In the genomic region with DNA sequence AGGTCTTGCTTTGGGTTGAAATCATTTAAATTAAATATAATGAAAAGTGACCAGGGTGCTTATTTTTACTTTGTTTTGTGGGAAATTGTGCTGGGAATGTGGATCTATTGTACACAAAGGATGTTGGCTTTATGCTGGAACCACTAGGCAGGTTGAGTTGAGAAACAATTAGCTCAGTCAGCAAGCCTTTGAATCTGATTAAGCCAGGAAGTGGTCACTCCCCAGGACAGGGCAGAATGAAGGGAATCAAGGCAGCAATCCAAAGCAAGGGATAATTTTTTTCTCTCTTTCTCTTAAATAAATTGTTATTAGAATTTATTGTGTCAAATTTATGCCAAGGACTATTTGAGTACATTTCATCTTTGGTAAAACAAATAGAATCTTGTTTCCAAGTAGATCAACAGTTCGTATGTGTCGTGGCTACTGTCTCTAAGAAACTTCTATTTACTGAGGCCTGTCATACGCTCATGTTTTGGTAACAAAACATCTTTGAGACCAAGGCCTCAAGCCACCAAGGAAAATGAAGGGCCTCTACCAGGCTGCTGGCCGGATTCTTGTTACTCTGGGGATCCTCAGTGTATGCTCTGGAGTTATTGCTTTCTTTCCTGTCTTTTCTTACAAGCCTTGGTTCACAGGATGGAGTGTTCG, we compare ENCODE assay signal across 17 cellular contexts. TPM values are rescaled to one million over a fixed set of nuclear protein-coding genes. Genes with fewer than 3 reads are reported as not detected.
DNase-seq lines count a peak whose midpoint lies in the region; TF ChIP-seq lines count a peak whose summit lies in the region.
"Had no signal": no experiment of that assay in that cellular context is flagged by ENCODE, and none has a peak within 500 bp of the region (broad histone marks: within the 10 kb centered on the region; RNA-seq: fewer than 3 reads in every experiment).

Gene TMEM212 (plus strand): TSS at position 486 of the 648 bp plus-strand sequence. CDS start 35 bp downstream, at position 521.

- 86 to 91% methylated on average over 4 of the region's 5 CpGs for WGBS in mesodermal cell (ENCODE audit: insufficient coverage in 2 of 2), 2 experiments

- peak within 1 kb of the TSS; percentile 77 for H3K27ac ChIP-seq in mesodermal cell (ENCODE audit: low read depth, low read length, severe bottlenecking)
- H3K27ac ChIP-seq: SK-N-MC had no signal

- H3K36me3 Mint-ChIP-seq in endothelial cell (ENCODE audit: low read depth, unreplicated experiment): no peaks in the 10 kb centered on the region

- peaks cover 2% of the 10 kb centered on the region for H3K27me3 Mint-ChIP-seq in endothelial cell (ENCODE audit: unreplicated experiment)

- H3K36me3 ChIP-seq in NT2/D1 (ENCODE audit: insufficient read depth, insufficient read length, low read length) (no peaks in the 10 kb centered on the region), mesodermal cell (ENCODE audit: control insufficient read depth, insufficient read depth, low read length) (no peaks in the 10 kb centered on the region)
- H3K36me3 ChIP-seq: BLaER1, MG63 had no signal

- H3K4me3 ChIP-seq in NT2/D1 (ENCODE audit: insufficient read length, low read depth): no peak within 1 kb of the TSS
- H3K4me3 ChIP-seq in mesodermal cell (ENCODE audit: extremely low read depth, insufficient read depth, low read length, poor library complexity, severe bottlenecking): no peak within 1 kb of the TSS
- H3K4me3 ChIP-seq: BLaER1, MG63, SK-N-MC had no signal

- H3K27me3 ChIP-seq in NT2/D1 (ENCODE audit: insufficient read depth, insufficient read length): no peaks in the 10 kb centered on the region
- H3K27me3 ChIP-seq: BLaER1, MG63 had no signal

- no peak within 1 kb of the TSS for H3K9ac ChIP-seq in NT2/D1 (ENCODE audit: insufficient read length, low read depth)
- H3K9ac ChIP-seq: BLaER1 had no signal

- no peaks in the 10 kb centered on the region for H3K9me3 Mint-ChIP-seq in endothelial cell (ENCODE audit: unreplicated experiment)
- H3K9me3 Mint-ChIP-seq: activated naive CD4-positive, alpha-beta T cell treated with anti-CD3 and anti-CD28 coated beads for 36 hours had no signal

- H3K4me1 ChIP-seq in NT2/D1 (ENCODE audit: insufficient read depth, insufficient read length) (no peaks in the 10 kb centered on the region), mesodermal cell (ENCODE audit: control insufficient read depth, insufficient read depth, low read length, poor library complexity, severe bottlenecking) (peaks cover 35% of the 10 kb centered on the region)

- H3K9me3 ChIP-seq in NT2/D1 (ENCODE audit: insufficient read depth, low read length): no peaks in the 10 kb centered on the region
- H3K9me3 ChIP-seq in mesodermal cell (ENCODE audit: control insufficient read depth, low read length): no peaks in the 10 kb centered on the region
- H3K9me3 ChIP-seq: MG63 had no signal

- TF ChIP-seq CTCF in endothelial cell (IDR thresholded peaks at IDR 0.05; ENCODE audit: unreplicated experiment): no peak

- DNase-seq in COLO829 (ENCODE audit: low spot score) (peak; percentile 64), NT2/D1 (ENCODE audit: low read depth, low spot score) (peak; percentile 20), endothelial cell (ENCODE audit: low spot score) (no peak), D341Med (ENCODE audit: low spot score) (no peak), dedifferentiated amniotic fluid mesenchymal stem cell (ENCODE audit: extremely low spot score) (no peak), NCI-H2227 treated with DMSO at 0.1 percent for 48 hours (lab: John Stamatoyannopoulos, UW) (no peak), NCI-H82 (lab: John Stamatoyannopoulos, UW) (no peak)
- DNase-seq: activated CD4-positive, alpha-beta T cell treated with anti-CD3 and anti-CD28 coated beads, Interleukin-2, amount 10 ng/mL, durations not matched to agents 24 days and 14 days; activated naive CD4-positive, alpha-beta T cell treated with anti-CD3 and anti-CD28 coated beads for 36 hours; effector CD4-positive, alpha-beta T cell; MG63; NCI-H510A; stimulated activated CD4-positive, alpha-beta T cell treated with anti-CD3 and anti-CD28 coated beads, Interleukin-4, amount 100 ng/mL, for 24 hours had no signal

- H3K27ac Mint-ChIP-seq in endothelial cell (ENCODE audit: unreplicated experiment): peak within 1 kb of the TSS; percentile 98
- H3K27ac Mint-ChIP-seq: activated CD4-positive, alpha-beta T cell treated with anti-CD3 and anti-CD28 coated beads, Interleukin-2, amount 10 ng/mL, durations not matched to agents 24 days and 14 days; activated naive CD4-positive, alpha-beta T cell treated with anti-CD3 and anti-CD28 coated beads for 36 hours had no signal

- peaks cover 39% of the 10 kb centered on the region for H3K4me1 Mint-ChIP-seq in endothelial cell (ENCODE audit: unreplicated experiment)

- H3K4me3 Mint-ChIP-seq in endothelial cell (ENCODE audit: unreplicated experiment): no peak within 1 kb of the TSS
- H3K4me3 Mint-ChIP-seq: activated CD4-positive, alpha-beta T cell treated with anti-CD3 and anti-CD28 coated beads, Interleukin-2, amount 10 ng/mL, durations not matched to agents 24 days and 14 days; activated naive CD4-positive, alpha-beta T cell treated with anti-CD3 and anti-CD28 coated beads for 36 hours had no signal

RNA-seq across cellular contexts. Expression of gene TMEM212, which starts in this region (rescaled TPM):
- total RNA-seq in endothelial cell (ENCODE audit: unreplicated experiment): not detected
- polyA plus RNA-seq in mesodermal cell (2013, experiment 1 of 2): not detected
- not detected for polyA plus RNA-seq in mesodermal cell (2013, experiment 2 of 2)
- total RNA-seq: activated CD4-positive, alpha-beta T cell treated with anti-CD3 and anti-CD28 coated beads, Interleukin-2, amount 10 ng/mL, durations not matched to agents 24 days and 14 days; activated naive CD4-positive, alpha-beta T cell treated with anti-CD3 and anti-CD28 coated beads for 36 hours had no signal
- polyA plus RNA-seq: neural cell had no signal

Comparison
In these comparisons a context has a peak if more than half of its experiments do, and no peak if none do; other contexts are left out.
1. DNase-seq: peak in COLO829 (single experiment) and NT2/D1 (single experiment); none in endothelial cell (single experiment), D341Med (single experiment), dedifferentiated amniotic fluid mesenchymal stem cell (single experiment), NCI-H2227 treated with DMSO at 0.1 percent for 48 hours (single experiment) and NCI-H82 (single experiment).